In the genomic region with DNA sequence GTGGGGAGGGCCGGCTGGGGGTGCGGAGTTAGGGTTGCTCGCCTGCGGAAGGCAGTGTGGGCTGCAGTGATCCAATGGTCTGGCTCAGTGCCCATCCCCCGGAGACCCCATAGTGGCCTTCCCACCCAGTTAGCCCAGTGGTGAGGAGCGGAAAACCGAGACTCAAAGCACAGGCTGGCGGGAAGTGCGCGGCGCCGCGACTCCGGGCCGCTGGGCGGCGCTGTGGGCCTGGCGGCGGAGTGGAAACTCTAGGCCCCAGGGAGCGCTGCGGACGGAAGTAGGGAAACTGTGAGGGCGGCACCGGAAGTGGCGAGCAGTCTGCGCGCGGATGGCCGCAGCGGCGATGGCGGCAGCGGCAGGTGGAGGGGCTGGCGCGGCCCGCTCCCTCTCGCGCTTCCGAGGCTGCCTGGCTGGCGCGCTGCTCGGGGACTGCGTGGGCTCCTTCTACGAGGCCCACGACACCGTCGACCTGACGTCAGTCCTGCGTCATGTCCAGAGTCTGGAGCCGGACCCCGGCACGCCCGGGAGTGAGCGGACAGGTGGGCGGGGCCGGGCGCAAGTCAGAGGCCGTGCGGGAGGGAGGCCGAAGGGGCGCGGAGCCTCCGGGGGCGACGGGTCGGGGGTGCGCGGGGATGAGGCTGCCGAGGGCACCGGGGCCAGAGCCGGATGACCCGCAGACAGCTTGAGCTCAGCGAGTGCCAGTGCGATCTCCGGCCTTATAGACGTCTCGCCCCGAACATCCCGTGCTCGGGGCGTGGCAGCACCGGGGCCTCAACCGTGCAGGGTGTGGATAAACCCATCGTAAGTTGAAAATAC, we compare ENCODE assay signal across 8 cellular contexts. TPM values are rescaled to one million over a fixed set of nuclear protein-coding genes. Genes with fewer than 3 reads are reported as not detected.
DNase-seq lines count a peak whose midpoint lies in the region; ATAC-seq and TF ChIP-seq lines count a peak whose summit lies in the region.

A gene with protein sequence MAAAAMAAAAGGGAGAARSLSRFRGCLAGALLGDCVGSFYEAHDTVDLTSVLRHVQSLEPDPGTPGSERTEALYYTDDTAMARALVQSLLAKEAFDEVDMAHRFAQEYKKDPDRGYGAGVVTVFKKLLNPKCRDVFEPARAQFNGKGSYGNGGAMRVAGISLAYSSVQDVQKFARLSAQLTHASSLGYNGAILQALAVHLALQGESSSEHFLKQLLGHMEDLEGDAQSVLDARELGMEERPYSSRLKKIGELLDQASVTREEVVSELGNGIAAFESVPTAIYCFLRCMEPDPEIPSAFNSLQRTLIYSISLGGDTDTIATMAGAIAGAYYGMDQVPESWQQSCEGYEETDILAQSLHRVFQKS (plus strand): TSS at position 316 of the 816 bp plus-strand sequence. CDS start 13 bp downstream, at position 329.

- peak within 1 kb of the TSS; percentile 90 for H3K4me2 ChIP-seq in PC-9

- peak; percentile 75 for DNase-seq in DMS79 (lab: John Stamatoyannopoulos, UW)
- peak; percentile 88 for DNase-seq in Jurkat, Clone E6-1 (ENCODE audit: low read depth, low spot score)
- DNase-seq in PC-9: peak; percentile 74 to 89
- peak; percentile 93 for DNase-seq in activated T-cell treated with anti-CD3 and anti-CD28 coated beads, Interleukin-2, amount 50 U/mL, for 1 hour
- peak; percentile 95 for DNase-seq in erythroblast (lab: John Stamatoyannopoulos, UW)
- peak; percentile 94 for DNase-seq in stimulated activated CD8-positive, alpha-beta memory T cell treated with anti-CD3 and anti-CD28 coated beads, Interleukin-4, amount 100 ng/mL, for 48 hours

- peak; percentile 93 for TF ChIP-seq CTCF in PC-9 (conservative IDR thresholded peaks at IDR 0.05)

- peak within 1 kb of the TSS; percentile 87 for H2AFZ ChIP-seq in PC-9

- intact Hi-C loops in PC-9 (cut with micrococcal nuclease; ENCODE audit: unreplicated experiment): loop anchor here (1.0 kb wide), 2 partner anchors 157 to 205 kb away; a partner anchor contains a TSS

- H3K36me3 ChIP-seq in PC-9 (ENCODE audit: low read depth): peaks cover 16% of the 10 kb centered on the region; the same call in 1 of the 2 replicates
- peaks cover 19% of the 10 kb centered on the region for H3K36me3 ChIP-seq in mucosa of stomach (ENCODE audit: control insufficient read depth, insufficient read depth, low read length)

- H3K4me3 ChIP-seq in Jurkat, Clone E6-1 (ENCODE audit: low read length): peak within 1 kb of the TSS; percentile 97
- peak within 1 kb of the TSS; percentile 97 for H3K4me3 ChIP-seq in PC-9
- H3K4me3 ChIP-seq in mucosa of stomach (ENCODE audit: low read length): peak within 1 kb of the TSS; percentile 24

- BruUV-seq in PC-9 (replicated peaks; lab: Mats Ljungman, UMichigan): no TSS peak

- no peaks in the 10 kb centered on the region for H3K27me3 ChIP-seq in PC-9 (ENCODE audit: insufficient read depth, low read depth)
- H3K27me3 ChIP-seq in mucosa of stomach (ENCODE audit: control insufficient read depth, insufficient read depth, low read length): peaks cover 14% of the 10 kb centered on the region

- H3K4me1 ChIP-seq in PC-9 (replicated peaks; ENCODE audit: insufficient read depth) (peaks cover 6% of the 10 kb centered on the region), mucosa of stomach (ENCODE audit: control insufficient read depth, insufficient read depth, low read length) (peaks cover 13% of the 10 kb centered on the region)

- TF ChIP-seq POLR2A in erythroblast (IDR thresholded peaks at IDR 0.05; ENCODE audit: low read length): peak; percentile 96

- H3K79me2 ChIP-seq in PC-9 (ENCODE audit: low read depth): peaks cover 27% of the 10 kb centered on the region

- H3K27ac ChIP-seq in PC-9: peak within 1 kb of the TSS; percentile 57

- peak; percentile 65 for ATAC-seq in GM21619 (IDR thresholded peaks at IDR 0.05; ENCODE audit: unreplicated experiment)

- H3K9me3 ChIP-seq in PC-9 (ENCODE audit: insufficient read depth, low read depth): no peaks in the 10 kb centered on the region
- no peaks in the 10 kb centered on the region for H3K9me3 ChIP-seq in mucosa of stomach (ENCODE audit: control insufficient read depth, low read length)

- CTCF ChIA-PET in PC-9 (lab: Charles Lee): no interaction called here

- H3K9me2 ChIP-seq in PC-9 (ENCODE audit: insufficient read depth): no peaks in the 10 kb centered on the region

- H3K9ac ChIP-seq in mucosa of stomach (ENCODE audit: low read length): peak within 1 kb of the TSS; percentile 79

- POLR2A ChIA-PET in PC-9 (lab: Charles Lee; ENCODE audit: unreplicated experiment): no interaction called here

- peaks cover 6% of the 10 kb centered on the region; the same call in 1 of the 2 replicates for H3F3A ChIP-seq in PC-9 (ENCODE audit: insufficient read depth, low read depth)

- peaks cover 9% of the 10 kb centered on the region for H4K20me1 ChIP-seq in PC-9 (ENCODE audit: insufficient read depth)

RNA-seq across cellular contexts. Expression of the gene that starts here (rescaled TPM):
- 35.4 TPM for polyA plus RNA-seq in Jurkat, Clone E6-1 (2012; ENCODE audit: insufficient read depth, insufficient read length)
- total RNA-seq in PC-9 (2021): 30.0 and 43.1 TPM in 2 replicates

Comparison
In these comparisons a context has a peak if more than half of its experiments do, and no peak if none do; other contexts are left out.
1. Peak in every context shown above with its lines: DNase-seq, ATAC-seq, H3K4me3 ChIP-seq and H3K27ac ChIP-seq.
2. H3K4me3 ChIP-seq: peak in every context shown above with its lines; median percentile 97 in Jurkat, Clone E6-1; 97 in PC-9; 24 in mucosa of stomach.